ENCODE assay signal across 12 cellular contexts in the genomic region with DNA sequence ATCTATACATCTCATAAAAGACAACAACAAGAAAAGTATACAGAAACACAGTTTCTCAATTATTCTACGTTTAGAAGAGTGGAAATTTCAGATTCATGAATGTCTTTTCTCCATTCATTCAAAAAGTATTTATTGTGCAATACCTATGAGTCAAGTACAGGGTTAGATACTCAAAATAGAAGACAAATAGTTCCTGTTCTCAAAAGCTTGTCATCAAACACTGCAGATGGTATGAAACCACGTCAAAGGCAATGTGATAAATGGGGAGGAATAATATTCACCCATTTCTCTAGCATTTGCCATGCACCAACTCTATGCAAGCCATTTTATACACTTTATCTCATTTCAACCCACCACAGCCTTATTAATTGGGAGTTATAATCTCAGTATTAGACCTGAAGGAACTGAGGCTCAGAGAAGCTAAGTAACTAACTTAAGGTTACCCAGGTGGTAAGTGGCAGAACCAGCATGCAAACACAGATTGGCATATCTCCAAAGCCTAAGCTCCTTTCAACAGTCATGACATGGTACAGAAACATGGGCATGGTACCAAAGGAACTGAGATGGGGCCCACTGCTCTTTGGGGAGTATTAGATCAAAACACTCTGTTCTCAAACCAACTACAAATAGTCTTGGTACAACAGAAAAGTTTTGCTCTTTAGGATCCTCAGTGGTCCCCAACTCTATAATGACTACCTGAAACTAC.
DNase-seq lines count a peak whose midpoint lies in the region; ATAC-seq, FAIRE-seq and TF ChIP-seq lines count a peak whose summit lies in the region.
"Had no signal": no experiment of that assay in that cellular context is flagged by ENCODE, and none has a peak within 500 bp of the region (broad histone marks: within the 10 kb centered on the region; RNA-seq: fewer than 3 reads in every experiment).

No MANE protein-coding gene starts in this region.

- H3K4me1 ChIP-seq in heart left ventricle (peaks cover 0 to 40% (median 14%) of the 10 kb centered on the region in 12 donors), tibial artery (peaks cover 0 to 55% (median 19%) of the 10 kb centered on the region in 4 donors)
- H3K4me1 ChIP-seq in CD4-positive, alpha-beta memory T cell (ENCODE audit: insufficient read depth, low read length) = no peaks in the 10 kb centered on the region
- H3K4me1 ChIP-seq: prostate gland had no signal

- TF ChIP-seq CTCF in heart left ventricle (IDR thresholded peaks at IDR 0.05) = no peak
- TF ChIP-seq CTCF in tibial artery (IDR thresholded peaks at IDR 0.05) = no peak

- peak overlapping the region; percentile 85 for H3K27ac Mint-ChIP-seq in activated T-cell treated with anti-CD3 and anti-CD28 coated beads, Interleukin-2, amount 50 U/mL, for 72 hours
- no peak overlapping the region for H3K27ac Mint-ChIP-seq in CD4-positive, alpha-beta memory T cell

- TF ChIP-seq POLR2A in heart left ventricle (IDR thresholded peaks at IDR 0.05) = no peak

- WGBS in heart left ventricle, 4 donors = 32 to 48% (median 42%) methylated on average over 2 of the region's 2 CpGs

- H3K27ac ChIP-seq in heart left ventricle (peak overlapping the region in 4 of 12 donors; percentile 8 to 53 (median 26)), tibial artery (peak overlapping the region; percentile 48 to 59)
- no peak overlapping the region for H3K27ac ChIP-seq in CD4-positive, alpha-beta memory T cell (ENCODE audit: low read depth, low read length)
- H3K27ac ChIP-seq: BLaER1, KMS-11 had no signal

- POLR2A ChIA-PET in CD4-positive, alpha-beta memory T cell (lab: Charles Lee; ENCODE audit: partially characterized antibody) = no interaction called here

- CTCF ChIA-PET in CD4-positive, alpha-beta memory T cell (lab: Charles Lee; ENCODE audit: partially characterized antibody) = no interaction called here

- ATAC-seq in activated T-cell treated with anti-CD3 and anti-CD28 coated beads, Interleukin-2, amount 50 U/mL, for 72 hours (replicated peaks in 1 of 2) = peak; percentile 61 to 68
- ATAC-seq in heart left ventricle (peak; percentile 60 to 85 (median 82)), GM18861 (IDR thresholded peaks at IDR 0.05; ENCODE audit: unreplicated experiment) (no peak)

- H3K27me3 ChIP-seq in heart left ventricle (no peaks in the 10 kb centered on the region), tibial artery (no peaks in the 10 kb centered on the region)
- no peaks in the 10 kb centered on the region for H3K27me3 ChIP-seq in CD4-positive, alpha-beta memory T cell (ENCODE audit: insufficient read depth, low read length)
- H3K27me3 ChIP-seq: BLaER1 had no signal

- peaks cover 18% of the 10 kb centered on the region for H3K4me1 Mint-ChIP-seq in activated T-cell treated with anti-CD3 and anti-CD28 coated beads, Interleukin-2, amount 50 U/mL, for 72 hours (ENCODE audit: low read depth)
- H3K4me1 Mint-ChIP-seq in CD4-positive, alpha-beta memory T cell = no peaks in the 10 kb centered on the region

- no peak for FAIRE-seq in GM19239 (lab: Jason Lieb, UNC)

- intact Hi-C loops in heart left ventricle (cut with DNase I) (loop anchor here in 2 of 10 donors (5.0 to 10.0 kb wide), 3 partner anchors 62 to 142 kb away; no protein-coding TSS in a partner anchor), tibial artery (cut with DNase I; ENCODE audit: low total_unique reads) (no loop called here)
- intact Hi-C loops in CD4-positive, alpha-beta memory T cell (cut with micrococcal nuclease) = no loop called here

- DNase-seq in activated T-cell treated with anti-CD3 and anti-CD28 coated beads, Interleukin-2, amount 50 U/mL, for 72 hours = no peak
- DNase-seq in activated T-cell treated with anti-CD3 and anti-CD28 coated beads, Interleukin-2, amount 50 U/mL, for 48 hours = no peak
- DNase-seq in SW480 (ENCODE audit: low spot score) = peak; percentile 54
- no peak for DNase-seq in heart left ventricle
- DNase-seq in tibial artery = no peak
- no peak for DNase-seq in GM19239 (ENCODE audit: insufficient read length, low spot score)
- no peak for DNase-seq in CD4-positive, alpha-beta memory T cell
- DNase-seq: activated effector memory CD4-positive, alpha-beta T cell treated with Interleukin-2 at 50 U/mL for 16 hours had no signal

- no peaks in the 10 kb centered on the region for H3K9me3 ChIP-seq in heart left ventricle
- no peaks in the 10 kb centered on the region for H3K9me3 ChIP-seq in tibial artery
- no peaks in the 10 kb centered on the region for H3K9me3 ChIP-seq in CD4-positive, alpha-beta memory T cell (ENCODE audit: control insufficient read depth in 1 of 2, low read length in 2 of 2)
- H3K9me3 ChIP-seq: BLaER1, prostate gland had no signal

- no peaks in the 10 kb centered on the region for H3K27me3 Mint-ChIP-seq in activated T-cell treated with anti-CD3 and anti-CD28 coated beads, Interleukin-2, amount 50 U/mL, for 72 hours (ENCODE audit: low read depth)
- H3K27me3 Mint-ChIP-seq in CD4-positive, alpha-beta memory T cell = peaks cover 7 to 9% of the 10 kb centered on the region in 2 donors

- peaks cover 0 to 2% of the 10 kb centered on the region in 2 donors for H3K9me3 Mint-ChIP-seq in activated T-cell treated with anti-CD3 and anti-CD28 coated beads, Interleukin-2, amount 50 U/mL, for 72 hours
- H3K9me3 Mint-ChIP-seq in CD4-positive, alpha-beta memory T cell = peaks cover 0 to 4% (median 0%) of the 10 kb centered on the region in 8 donors

- H3K36me3 ChIP-seq in heart left ventricle (no peaks in the 10 kb centered on the region), tibial artery (no peaks in the 10 kb centered on the region)
- H3K36me3 ChIP-seq in CD4-positive, alpha-beta memory T cell (ENCODE audit: insufficient read depth, low read length) = no peaks in the 10 kb centered on the region
- H3K36me3 ChIP-seq: BLaER1, prostate gland had no signal

- H3K4me3 ChIP-seq in heart left ventricle (no peak overlapping the region), tibial artery (no peak overlapping the region)
- H3K4me3 ChIP-seq in CD4-positive, alpha-beta memory T cell (ENCODE audit: low read length in 2 of 2) = no peak overlapping the region
- H3K4me3 ChIP-seq: BLaER1, prostate gland had no signal

- no peaks in the 10 kb centered on the region for H3K36me3 Mint-ChIP-seq in activated T-cell treated with anti-CD3 and anti-CD28 coated beads, Interleukin-2, amount 50 U/mL, for 72 hours (ENCODE audit: insufficient read depth in 2 of 2)
- H3K36me3 Mint-ChIP-seq in CD4-positive, alpha-beta memory T cell = no peaks in the 10 kb centered on the region

- peak overlapping the region in 1 of 2 donors; percentile 21 for H3K4me3 Mint-ChIP-seq in activated T-cell treated with anti-CD3 and anti-CD28 coated beads, Interleukin-2, amount 50 U/mL, for 72 hours
- H3K4me3 Mint-ChIP-seq in CD4-positive, alpha-beta memory T cell = no peak overlapping the region
